ENCODE assay signal across 27 cellular contexts in genomic region chr2:241551998-241552737, GRCh38. TPM values are rescaled to one million over a fixed set of nuclear protein-coding genes. Genes with fewer than 3 reads are reported as not detected.
DNase-seq lines count a peak whose midpoint lies in the region; ATAC-seq and TF ChIP-seq lines count a peak whose summit lies in the region.
"Had no signal": no experiment of that assay in that cellular context is flagged by ENCODE, and none has a peak within 500 bp of the region (broad histone marks: within the 10 kb centered on the region; RNA-seq: fewer than 3 reads in every experiment).

No MANE protein-coding gene starts in this region.

- no peaks in the 10 kb centered on the region for H3K9me3 Mint-ChIP-seq in Calu3 (ENCODE audit: low read depth, unreplicated experiment)

- H3K36me3 ChIP-seq in SJSA1 (peaks cover 41% of the 10 kb centered on the region), iPS-15b (ENCODE audit: control insufficient read depth, insufficient read depth, low read length) (no peaks in the 10 kb centered on the region), mucosa of descending colon (ENCODE audit: low read depth) (no peaks in the 10 kb centered on the region), prostate gland (no peaks in the 10 kb centered on the region)
- H3K36me3 ChIP-seq: cardiac muscle cell, neural progenitor cell, uterus had no signal

- no peak overlapping the region for H3K27ac Mint-ChIP-seq in Calu3 (ENCODE audit: unreplicated experiment)
- H3K27ac Mint-ChIP-seq: activated CD4-positive, alpha-beta T cell treated with anti-CD3 and anti-CD28 coated beads, Interleukin-2, amount 10 ng/mL, durations not matched to agents 7 days and 5 days; B cell; CD8-positive, alpha-beta memory T cell; dendritic cell treated with granulocyte-macrophage colony-stimulating factor and Interleukin-4, amounts not matched to agents 40 ng/mL and 50 ng/mL, for 4 days; neural progenitor cell had no signal

- H3K4me3 ChIP-seq in SJSA1 (peak overlapping the region; percentile 33), iPS-15b (ENCODE audit: low read depth, low read length) (no peak overlapping the region), mucosa of descending colon (no peak overlapping the region), prostate gland (no peak overlapping the region), lower leg skin (ENCODE audit: low read depth, poor library complexity, severe bottlenecking) (no peak overlapping the region)
- H3K4me3 ChIP-seq: cardiac muscle cell, neural progenitor cell, psoas muscle, uterus had no signal

- no TSS peak for BruUV-seq in Calu3 (replicated peaks; lab: Mats Ljungman, UMichigan)

- DNase-seq in Calu3 (no peak), SJSA1 (ENCODE audit: low read depth in 1 of 2, low spot score in 2 of 2) (peak in 1 of 2 experiments; percentile 63), mucosa of descending colon (no peak), prostate gland (ENCODE audit: low spot score) (no peak), SKM-1 (lab: John Stamatoyannopoulos, UW; ENCODE audit: unreplicated experiment) (no peak), SHP77 treated with DMSO at 0.1 percent for 48 hours (lab: John Stamatoyannopoulos, UW) (no peak), lower leg skin (ENCODE audit: low spot score in 2 of 2) (no peak)
- DNase-seq: activated CD4-positive, alpha-beta T cell treated with anti-CD3 and anti-CD28 coated beads, Interleukin-2, amount 10 ng/mL, durations not matched to agents 7 days and 5 days; activated naive CD4-positive, alpha-beta T cell treated with anti-CD3 and anti-CD28 coated beads, Interleukin-2, amount 50 U/mL, for 16 hours; anterior cingulate cortex; CD8-positive, alpha-beta memory T cell; DND-41; NCI-H1092; NCI-H187 treated with DMSO at 0.1 percent for 48 hours; NCI-H69; psoas muscle; small intestine; stimulated activated CD4-positive, alpha-beta T cell treated with anti-CD3 and anti-CD28 coated beads, Interleukin-1b, Interleukin-23, amount 100 ng/mL, for 48 hours; substantia nigra; uterus had no signal

- H3K4me1 ChIP-seq in SJSA1 (replicated peaks) (peaks cover 61% of the 10 kb centered on the region), iPS-15b (ENCODE audit: control insufficient read depth, insufficient read depth, low read length) (peaks cover 4% of the 10 kb centered on the region), mucosa of descending colon (ENCODE audit: low read depth) (peaks cover 3% of the 10 kb centered on the region), prostate gland (replicated peaks) (no peaks in the 10 kb centered on the region)
- H3K4me1 ChIP-seq: neural progenitor cell had no signal

- ATAC-seq in mucosa of descending colon: peak; percentile 45
- ATAC-seq: HCT116, psoas muscle, SK-N-SH treated with all-trans-retinoic acid at 6 μM for 48 hours had no signal

- intact Hi-C loops in Calu3 (cut with micrococcal nuclease; ENCODE audit: unreplicated experiment): no loop called here
- intact Hi-C loops in mucosa of descending colon (cut with DNase I, micrococcal nuclease): no loop called here
- intact Hi-C loops in prostate gland (cut with DNase I): no loop called here
- intact Hi-C loops in lower leg skin (cut with DNase I; ENCODE audit: low total_unique reads): no loop called here

- CTCF ChIA-PET in Calu3 (lab: Charles Lee): no interaction called here

- 68% methylated on average over 25 of the region's 33 CpGs for WGBS in prostate gland
- WGBS in lower leg skin, 2 donors: 34 to 47% methylated on average over 33 of the region's 33 CpGs

- H3K4me1 Mint-ChIP-seq in Calu3 (ENCODE audit: low read depth, unreplicated experiment): peaks cover 9% of the 10 kb centered on the region
- H3K4me1 Mint-ChIP-seq: B cell had no signal

- H3K27me3 ChIP-seq in SJSA1 (replicated peaks) (no peaks in the 10 kb centered on the region), iPS-15b (ENCODE audit: control insufficient read depth, insufficient read depth, low read length) (no peaks in the 10 kb centered on the region), prostate gland (replicated peaks; ENCODE audit: insufficient read depth) (no peaks in the 10 kb centered on the region)
- H3K27me3 ChIP-seq: cardiac muscle cell, uterus had no signal

- no peak for TF ChIP-seq POLR2A in prostate gland (IDR thresholded peaks at IDR 0.05)
- TF ChIP-seq POLR2A in lower leg skin (IDR thresholded peaks at IDR 0.05): no peak

- no peaks in the 10 kb centered on the region for H3K36me3 Mint-ChIP-seq in Calu3 (ENCODE audit: insufficient read depth, unreplicated experiment)
- H3K36me3 Mint-ChIP-seq: neural progenitor cell had no signal

- H3K27ac ChIP-seq in SJSA1: peak overlapping the region; percentile 40; the same call in 1 of the 2 replicates
- no peak overlapping the region for H3K27ac ChIP-seq in prostate gland
- H3K27ac ChIP-seq: cardiac muscle cell, neural progenitor cell, psoas muscle, uterus had no signal

- peaks cover 29% of the 10 kb centered on the region for H3K27me3 Mint-ChIP-seq in Calu3 (ENCODE audit: unreplicated experiment)

- TF ChIP-seq CTCF in Calu3 (IDR thresholded peaks at IDR 0.05; ENCODE audit: unreplicated experiment) (no peak), mucosa of descending colon (IDR thresholded peaks at IDR 0.05) (no peak), prostate gland (IDR thresholded peaks at IDR 0.05) (no peak), lower leg skin (IDR thresholded peaks at IDR 0.05) (no peak)

- H3K4me3 Mint-ChIP-seq in Calu3 (ENCODE audit: low read depth, unreplicated experiment): peak overlapping the region; percentile 54
- H3K4me3 Mint-ChIP-seq: activated CD4-positive, alpha-beta T cell treated with anti-CD3 and anti-CD28 coated beads, Interleukin-2, amount 10 ng/mL, durations not matched to agents 7 days and 5 days; B cell; CD8-positive, alpha-beta memory T cell; dendritic cell treated with granulocyte-macrophage colony-stimulating factor and Interleukin-4, amounts not matched to agents 40 ng/mL and 50 ng/mL, for 4 days; neural progenitor cell had no signal

- H3K9me3 ChIP-seq in SJSA1 (replicated peaks): no peaks in the 10 kb centered on the region
- H3K9me3 ChIP-seq in iPS-15b (ENCODE audit: control insufficient read depth, insufficient read depth, low read length): no peaks in the 10 kb centered on the region
- H3K9me3 ChIP-seq in mucosa of descending colon: no peaks in the 10 kb centered on the region
- no peaks in the 10 kb centered on the region for H3K9me3 ChIP-seq in prostate gland

- peak overlapping the region; percentile 8 for H3K9ac ChIP-seq in iPS-15b (ENCODE audit: low read depth, low read length)
- H3K9ac ChIP-seq: neural progenitor cell had no signal

RNA-seq across cellular contexts. Expression of gene BOK, which starts 6.4 kb away (rescaled TPM):
- 30.1 and 35.0 TPM in 2 replicates for total RNA-seq in Calu3 (2022)
- 337 and 338 TPM in 2 replicates for total RNA-seq in SJSA1 (2014; rRNA removed; shearing (Covaris generic))
- 10 to 100 TPM in 1 of 3 donors, 1 to 10 TPM in 2; 6.7 to 25.5 (median 7.4) TPM for total RNA-seq in mucosa of descending colon
- total RNA-seq in prostate gland: 10 to 100 TPM; 58.3 to 91.6 TPM
- 10 to 100 TPM; 44.2 to 59.9 (median 54.7) TPM for total RNA-seq in lower leg skin
- total RNA-seq: activated CD4-positive, alpha-beta T cell treated with anti-CD3 and anti-CD28 coated beads, Interleukin-2, amount 10 ng/mL, durations not matched to agents 7 days and 5 days; CD8-positive, alpha-beta memory T cell had no signal

RNA-seq across cellular contexts. Expression of gene STK25, which starts 43.8 kb away (rescaled TPM):
- total RNA-seq in Calu3 (2022): 149 and 159 TPM in 2 replicates
- total RNA-seq in SJSA1 (2014; rRNA removed; shearing (Covaris generic)): 316 and 470 TPM in 2 replicates
- 100 to 1,000 TPM in 2 of 3 donors, 10 to 100 TPM in 1; 89.8 to 137 (median 129) TPM for total RNA-seq in mucosa of descending colon
- total RNA-seq in prostate gland: 100 to 1,000 TPM; 169 to 235 TPM
- 100 to 1,000 TPM; 137 to 315 (median 188) TPM for total RNA-seq in lower leg skin
